ENCODE assay signal across 10 cellular contexts in genomic region chr17:49647256-49647585, GRCh38. TPM values are rescaled to one million over a fixed set of nuclear protein-coding genes. Genes with fewer than 3 reads are reported as not detected.
DNase-seq lines count a peak whose midpoint lies in the region; ATAC-seq and TF ChIP-seq lines count a peak whose summit lies in the region.
"Had no signal": no experiment of that assay in that cellular context is flagged by ENCODE, and none has a peak within 500 bp of the region (broad histone marks: within the 10 kb centered on the region; RNA-seq: fewer than 3 reads in every experiment).

No MANE protein-coding gene starts in this region.

- H3K4me2 ChIP-seq in GM23248 (ENCODE audit: unreplicated experiment), result peak overlapping the region; percentile 84
- peak overlapping the region; percentile 11; the same call in 1 of the 2 replicates for H3K4me2 ChIP-seq in PC-9

- 92 to 94% methylated on average over 8 of the region's 8 CpGs for WGBS in GM23248 (ENCODE audit: low coverage in 1 of 2, low lambda C conversion rate in 2 of 2, missing lambda C conversion rate in 2 of 2), 2 experiments
- WGBS in esophagus muscularis mucosa, result 76% methylated on average over 8 of the region's 8 CpGs

- no peaks in the 10 kb centered on the region for H3K9me3 Mint-ChIP-seq in activated CD4-positive, alpha-beta memory T cell treated with anti-CD3 and anti-CD28 coated beads for 36 hours
- H3K9me3 Mint-ChIP-seq: CD8-positive, alpha-beta memory T cell had no signal

- no peak for TF ChIP-seq POLR2A in esophagus muscularis mucosa (IDR thresholded peaks at IDR 0.05; ENCODE audit: low read depth)
- TF ChIP-seq POLR2A in gastrocnemius medialis (IDR thresholded peaks at IDR 0.05), result no peak

- H3K9ac ChIP-seq in GM23248, result no peak overlapping the region

- no peak for DNase-seq in GM23248
- peak in 1 of 2 experiments; percentile 2 for DNase-seq in PC-9
- no peak for DNase-seq in esophagus muscularis mucosa (ENCODE audit: extremely low spot score)
- DNase-seq in gastrocnemius medialis, result no peak
- no peak for DNase-seq in MG63
- no peak for DNase-seq in activated CD4-positive, alpha-beta memory T cell treated with anti-CD3 and anti-CD28 coated beads for 36 hours
- DNase-seq in NCI-H1092 (lab: John Stamatoyannopoulos, UW), result no peak
- DNase-seq: CD8-positive, alpha-beta memory T cell; posterior cingulate gyrus had no signal

- intact Hi-C loops in PC-9 (cut with micrococcal nuclease; ENCODE audit: unreplicated experiment), result no loop called here
- intact Hi-C loops in esophagus muscularis mucosa (cut with DNase I), result loop anchor here (5.0 kb wide), 1 partner anchor 45 kb away; no protein-coding TSS in a partner anchor
- intact Hi-C loops in gastrocnemius medialis (cut with DNase I; ENCODE audit: low total_unique reads), result no loop called here
- intact Hi-C loops in activated CD4-positive, alpha-beta memory T cell treated with anti-CD3 and anti-CD28 coated beads for 36 hours (cut with micrococcal nuclease), result no loop called here

- POLR2A ChIA-PET in PC-9 (lab: Charles Lee; ENCODE audit: unreplicated experiment), result interaction anchor here (0.6 to 0.8 kb wide), 4 partner anchors 138 to 545 kb away, joined by 3 to 8 read pairs (median 4); no protein-coding TSS in a partner anchor
- POLR2A ChIA-PET in activated CD4-positive, alpha-beta memory T cell treated with anti-CD3 and anti-CD28 coated beads for 36 hours (lab: Charles Lee), result interaction anchor here (0.8 to 1.4 kb wide), 4 partner anchors 29 to 49 kb away, joined by 3 to 6 read pairs (median 6); partner anchors contain the start of gene SPOP

- no peak overlapping the region for H3K27ac Mint-ChIP-seq in activated CD4-positive, alpha-beta memory T cell treated with anti-CD3 and anti-CD28 coated beads for 36 hours

- H3K36me3 ChIP-seq in GM23248 (ENCODE audit: low read depth) (no peaks in the 10 kb centered on the region), PC-9 (ENCODE audit: low read depth) (no peaks in the 10 kb centered on the region), esophagus muscularis mucosa (no peaks in the 10 kb centered on the region), gastrocnemius medialis (no peaks in the 10 kb centered on the region), MG63 (no peaks in the 10 kb centered on the region)

- no peak overlapping the region for H2AFZ ChIP-seq in GM23248
- H2AFZ ChIP-seq in PC-9, result no peak overlapping the region

- TF ChIP-seq CTCF in PC-9 (conservative IDR thresholded peaks at IDR 0.05) (no peak), esophagus muscularis mucosa (IDR thresholded peaks at IDR 0.05) (no peak), gastrocnemius medialis (IDR thresholded peaks at IDR 0.05 in 4 of 5, conservative IDR thresholded peaks at IDR 0.05 in 1 of 5) (no peak)

- H3K4me3 Mint-ChIP-seq in activated CD4-positive, alpha-beta memory T cell treated with anti-CD3 and anti-CD28 coated beads for 36 hours, result no peak overlapping the region
- H3K4me3 Mint-ChIP-seq: CD8-positive, alpha-beta memory T cell had no signal

- H3K9me2 ChIP-seq in GM23248 (ENCODE audit: insufficient read depth) (no peaks in the 10 kb centered on the region), PC-9 (ENCODE audit: insufficient read depth) (no peaks in the 10 kb centered on the region)

- H3K79me2 ChIP-seq in GM23248 (ENCODE audit: insufficient read depth) (peaks cover 89% of the 10 kb centered on the region), PC-9 (ENCODE audit: low read depth) (peaks cover 34% of the 10 kb centered on the region)

- peak; percentile 24 to 53 for ATAC-seq in gastrocnemius medialis
- no peak for ATAC-seq in HG02763 (IDR thresholded peaks at IDR 0.05; ENCODE audit: unreplicated experiment)

- H3K36me3 Mint-ChIP-seq in activated CD4-positive, alpha-beta memory T cell treated with anti-CD3 and anti-CD28 coated beads for 36 hours, result peaks cover 4% of the 10 kb centered on the region

- H3K9me3 ChIP-seq in GM23248 (ENCODE audit: low read depth) (no peaks in the 10 kb centered on the region), PC-9 (ENCODE audit: insufficient read depth, low read depth) (no peaks in the 10 kb centered on the region), esophagus muscularis mucosa (no peaks in the 10 kb centered on the region), gastrocnemius medialis (no peaks in the 10 kb centered on the region), MG63 (no peaks in the 10 kb centered on the region)

- H3K4me1 ChIP-seq in GM23248 (ENCODE audit: insufficient read depth) (peaks cover 33% of the 10 kb centered on the region), PC-9 (replicated peaks; ENCODE audit: insufficient read depth) (peaks cover 17% of the 10 kb centered on the region), esophagus muscularis mucosa (peaks cover 26 to 87% (median 63%) of the 10 kb centered on the region in 4 donors), gastrocnemius medialis (peaks cover 43 to 50% of the 10 kb centered on the region in 2 donors)

- no peaks in the 10 kb centered on the region for H3K27me3 Mint-ChIP-seq in activated CD4-positive, alpha-beta memory T cell treated with anti-CD3 and anti-CD28 coated beads for 36 hours
- H3K27me3 Mint-ChIP-seq: CD8-positive, alpha-beta memory T cell had no signal

- H3K4me3 ChIP-seq in GM23248 (peak overlapping the region; percentile 66; the same call in 1 of the 2 replicates), PC-9 (no peak overlapping the region), esophagus muscularis mucosa (peak overlapping the region; percentile 41 to 53 (median 48)), gastrocnemius medialis (peak overlapping the region in 1 of 4 donors; percentile 31), MG63 (no peak overlapping the region)

- in situ Hi-C loops in GM23248 (cut with MboI), result no loop called here
- in situ Hi-C loops in gastrocnemius medialis (cut with MboI; ENCODE audit: low sequenced_read_pairs in 4 of 4), result no loop called here

- H3F3A ChIP-seq in GM23248 (ENCODE audit: insufficient read depth) (peaks cover 43% of the 10 kb centered on the region), PC-9 (ENCODE audit: insufficient read depth, low read depth) (peaks cover 7% of the 10 kb centered on the region; the same call in 1 of the 2 replicates)

- CTCF ChIA-PET in PC-9 (lab: Charles Lee), result no interaction called here
- CTCF ChIA-PET in activated CD4-positive, alpha-beta memory T cell treated with anti-CD3 and anti-CD28 coated beads for 36 hours (lab: Charles Lee), result interaction anchor here (1.0 to 1.8 kb wide), 4 partner anchors 23 to 77 kb away, joined by 5 to 9 read pairs (median 6); no protein-coding TSS in a partner anchor

- peak overlapping the region; percentile 81 for H3K27ac ChIP-seq in GM23248
- no peak overlapping the region for H3K27ac ChIP-seq in PC-9
- H3K27ac ChIP-seq in esophagus muscularis mucosa (replicated peaks in 1 of 4), result peak overlapping the region; percentile 83 to 93 (median 88)
- H3K27ac ChIP-seq in gastrocnemius medialis, result peak overlapping the region; percentile 78 to 92 (median 88)

- no TSS peak for BruUV-seq in PC-9 (replicated peaks; lab: Mats Ljungman, UMichigan)

- H4K20me1 ChIP-seq in GM23248 (ENCODE audit: insufficient read depth) (no peaks in the 10 kb centered on the region), PC-9 (ENCODE audit: insufficient read depth) (peaks cover 14% of the 10 kb centered on the region; the same call in 1 of the 2 replicates)

- H3K27me3 ChIP-seq in GM23248 (replicated peaks; ENCODE audit: insufficient read depth), result no peaks in the 10 kb centered on the region
- H3K27me3 ChIP-seq in PC-9 (ENCODE audit: insufficient read depth, low read depth), result no peaks in the 10 kb centered on the region
- no peaks in the 10 kb centered on the region for H3K27me3 ChIP-seq in esophagus muscularis mucosa
- H3K27me3 ChIP-seq in gastrocnemius medialis, result no peaks in the 10 kb centered on the region
- H3K27me3 ChIP-seq in MG63, result no peaks in the 10 kb centered on the region

- TF ChIP-seq EP300 in esophagus muscularis mucosa (IDR thresholded peaks at IDR 0.05), result no peak

- peaks cover 61% of the 10 kb centered on the region for H3K4me1 Mint-ChIP-seq in activated CD4-positive, alpha-beta memory T cell treated with anti-CD3 and anti-CD28 coated beads for 36 hours (ENCODE audit: low read depth)

RNA-seq across cellular contexts. Expression of gene SPOP, which starts 30.7 kb away (rescaled TPM):
- total RNA-seq in GM23248 (2014; rRNA removed; shearing (Covaris generic)), result 40.5 and 69.8 TPM in 2 replicates
- 64.1 and 66.0 TPM in 2 replicates for polyA plus RNA-seq in GM23248 (2016; fragmentation: Nextera tagmentation; extraction: Ambion mirVana)
- total RNA-seq in PC-9 (2021) (41.7 and 47.3 TPM in 2 replicates), esophagus muscularis mucosa (100 to 1,000 TPM; 156 to 304 (median 185) TPM), gastrocnemius medialis (10 to 100 TPM; 27.5 to 57.5 (median 53.5) TPM)
- 84.1 and 126 TPM in 2 replicates for total RNA-seq in MG63 (2014; rRNA removed; shearing (Covaris generic); ENCODE audit: low replicate concordance)
- total RNA-seq in activated CD4-positive, alpha-beta memory T cell treated with anti-CD3 and anti-CD28 coated beads for 36 hours, result 10 to 100 TPM; 53.4 to 60.0 TPM

Comparison
In these comparisons a context has a peak if more than half of its experiments do, and no peak if none do; other contexts are left out.
1. H3K4me3 ChIP-seq: peak in GM23248 (single experiment) and esophagus muscularis mucosa (4 of 4); none in PC-9 (single experiment) and MG63 (single experiment).